ENCODE assay signal across 30 cellular contexts in genomic region chr3:4806535-4807108, GRCh38.
DNase-seq lines count a peak whose midpoint lies in the region; ATAC-seq and TF ChIP-seq lines count a peak whose summit lies in the region.
"Had no signal": no experiment of that assay in that cellular context is flagged by ENCODE, and none has a peak within 500 bp of the region (broad histone marks: within the 10 kb centered on the region; RNA-seq: fewer than 3 reads in every experiment).

No MANE protein-coding gene starts in this region.

- H3K9me3 ChIP-seq in skeletal muscle tissue (ENCODE audit: control insufficient read depth in 3 of 3, low read length in 3 of 3) = no peaks in the 10 kb centered on the region
- H3K9me3 ChIP-seq: A549, Peyer's patch, stomach, transverse colon had no signal

- intact Hi-C loops in activated T-helper 2 cell treated with anti-CD3 and anti-CD28 coated beads, Interferon-gamma antibody, Interleukin-2, Interleukin-4, amounts not matched to agents 10 μg/mL and 5 μg/mL and 100 μg/mL, durations not matched to agents 14 hours and 24 hours and 36 hours (cut with micrococcal nuclease) = no loop called here

- H3K36me3 ChIP-seq in skeletal muscle tissue (ENCODE audit: control insufficient read depth in 3 of 3, insufficient read depth in 3 of 3, low read length in 3 of 3) = peaks cover 0 to 3% (median 0%) of the 10 kb centered on the region in 3 donors
- H3K36me3 ChIP-seq: transverse colon had no signal

- H3K4me3 Mint-ChIP-seq in activated CD8-positive, alpha-beta memory T cell treated with anti-CD3 and anti-CD28 coated beads, Interleukin-2, amount 10 ng/mL, durations not matched to agents 7 days and 5 days = peak overlapping the region; percentile 59
- H3K4me3 Mint-ChIP-seq in T-cell = no peak overlapping the region
- peak overlapping the region; percentile 55 for H3K4me3 Mint-ChIP-seq in activated T-helper 2 cell treated with anti-CD3 and anti-CD28 coated beads, Interferon-gamma antibody, Interleukin-2, Interleukin-4, amounts not matched to agents 10 μg/mL and 5 μg/mL and 100 μg/mL, durations not matched to agents 14 hours and 24 hours and 36 hours (ENCODE audit: low read depth)
- H3K4me3 Mint-ChIP-seq in HFFc6 = no peak overlapping the region
- H3K4me3 Mint-ChIP-seq: activated naive CD4-positive, alpha-beta T cell treated with anti-CD3 and anti-CD28 coated beads for 36 hours; CD4-positive, CD25-positive, alpha-beta regulatory T cell; IgD-negative memory B cell; memory B cell; WTC11 had no signal

- H3K4me3 ChIP-seq in skeletal muscle tissue (ENCODE audit: low read length in 3 of 3) = no peak overlapping the region
- H3K4me3 ChIP-seq: A549, GM23248, Peyer's patch, stomach, transverse colon had no signal

- peaks cover 87% of the 10 kb centered on the region for H3K36me3 Mint-ChIP-seq in activated CD8-positive, alpha-beta memory T cell treated with anti-CD3 and anti-CD28 coated beads, Interleukin-2, amount 10 ng/mL, durations not matched to agents 7 days and 5 days
- peaks cover 70% of the 10 kb centered on the region for H3K36me3 Mint-ChIP-seq in T-cell
- H3K36me3 Mint-ChIP-seq in activated T-helper 2 cell treated with anti-CD3 and anti-CD28 coated beads, Interferon-gamma antibody, Interleukin-2, Interleukin-4, amounts not matched to agents 10 μg/mL and 5 μg/mL and 100 μg/mL, durations not matched to agents 14 hours and 24 hours and 36 hours (ENCODE audit: low read depth) = peaks cover 85% of the 10 kb centered on the region
- no peaks in the 10 kb centered on the region for H3K36me3 Mint-ChIP-seq in HFFc6 (ENCODE audit: low read depth)
- H3K36me3 Mint-ChIP-seq: WTC11 had no signal

- H3K9me3 Mint-ChIP-seq in activated CD8-positive, alpha-beta memory T cell treated with anti-CD3 and anti-CD28 coated beads, Interleukin-2, amount 10 ng/mL, durations not matched to agents 7 days and 5 days (ENCODE audit: low read depth) = no peaks in the 10 kb centered on the region
- H3K9me3 Mint-ChIP-seq in T-cell = peaks cover 0 to 3% (median 0%) of the 10 kb centered on the region in 3 donors
- H3K9me3 Mint-ChIP-seq in activated T-helper 2 cell treated with anti-CD3 and anti-CD28 coated beads, Interferon-gamma antibody, Interleukin-2, Interleukin-4, amounts not matched to agents 10 μg/mL and 5 μg/mL and 100 μg/mL, durations not matched to agents 14 hours and 24 hours and 36 hours = no peaks in the 10 kb centered on the region
- H3K9me3 Mint-ChIP-seq in HFFc6 = no peaks in the 10 kb centered on the region
- H3K9me3 Mint-ChIP-seq: activated naive CD4-positive, alpha-beta T cell treated with anti-CD3 and anti-CD28 coated beads for 36 hours; CD4-positive, CD25-positive, alpha-beta regulatory T cell; IgD-negative memory B cell; memory B cell; WTC11 had no signal

- CTCF ChIA-PET in activated CD8-positive, alpha-beta memory T cell treated with anti-CD3 and anti-CD28 coated beads, Interleukin-2, amount 10 ng/mL, durations not matched to agents 7 days and 5 days (lab: Charles Lee) = interaction anchor here (0.8 to 2.2 kb wide), 8 partner anchors 11 to 221 kb away, joined by 3 to 9 read pairs (median 3); no protein-coding TSS in a partner anchor
- CTCF ChIA-PET in T-cell (lab: Charles Lee) = interaction anchor here in 1 of 2 donors (0.8 kb wide), 1 partner anchor 178 kb away, joined by 3 read pairs; no protein-coding TSS in a partner anchor

- peaks cover 67% of the 10 kb centered on the region for H3K4me1 Mint-ChIP-seq in activated CD8-positive, alpha-beta memory T cell treated with anti-CD3 and anti-CD28 coated beads, Interleukin-2, amount 10 ng/mL, durations not matched to agents 7 days and 5 days
- H3K4me1 Mint-ChIP-seq in T-cell (peaks cover 17 to 31% (median 29%) of the 10 kb centered on the region in 3 donors), HFFc6 (ENCODE audit: low read depth) (peaks cover 9% of the 10 kb centered on the region; the same call in 1 of the 2 replicates)
- H3K4me1 Mint-ChIP-seq in activated T-helper 2 cell treated with anti-CD3 and anti-CD28 coated beads, Interferon-gamma antibody, Interleukin-2, Interleukin-4, amounts not matched to agents 10 μg/mL and 5 μg/mL and 100 μg/mL, durations not matched to agents 14 hours and 24 hours and 36 hours (ENCODE audit: low read depth) = peaks cover 73% of the 10 kb centered on the region
- H3K4me1 Mint-ChIP-seq: IgD-negative memory B cell, memory B cell, WTC11 had no signal

- H3K27ac Mint-ChIP-seq in activated CD8-positive, alpha-beta memory T cell treated with anti-CD3 and anti-CD28 coated beads, Interleukin-2, amount 10 ng/mL, durations not matched to agents 7 days and 5 days = peak overlapping the region; percentile 84
- peak overlapping the region; percentile 25 to 51 for H3K27ac Mint-ChIP-seq in T-cell
- H3K27ac Mint-ChIP-seq in activated T-helper 2 cell treated with anti-CD3 and anti-CD28 coated beads, Interferon-gamma antibody, Interleukin-2, Interleukin-4, amounts not matched to agents 10 μg/mL and 5 μg/mL and 100 μg/mL, durations not matched to agents 14 hours and 24 hours and 36 hours = peak overlapping the region; percentile 78
- no peak overlapping the region for H3K27ac Mint-ChIP-seq in HFFc6
- H3K27ac Mint-ChIP-seq: WTC11 had no signal

- no peak overlapping the region for H3K9ac ChIP-seq in skeletal muscle tissue (ENCODE audit: low read depth in 1 of 3, low read length in 3 of 3)
- H3K9ac ChIP-seq: GM23248, parathyroid adenoma had no signal

- ATAC-seq in activated CD8-positive, alpha-beta memory T cell treated with anti-CD3 and anti-CD28 coated beads, Interleukin-2, amount 10 ng/mL, durations not matched to agents 7 days and 5 days = no peak
- ATAC-seq in T-cell (replicated peaks in 1 of 4) (no peak), HG03159 (IDR thresholded peaks at IDR 0.05; ENCODE audit: unreplicated experiment) (no peak)
- ATAC-seq: A549, WTC11 had no signal

- POLR2A ChIA-PET in T-cell (lab: Charles Lee) = interaction anchor here in 1 of 2 donors (0.5 to 0.7 kb wide), 2 partner anchors 35 to 65 kb away, joined by 3 read pairs; no protein-coding TSS in a partner anchor

- no peak for DNase-seq in activated CD8-positive, alpha-beta memory T cell treated with anti-CD3 and anti-CD28 coated beads, Interleukin-2, amount 10 ng/mL, durations not matched to agents 7 days and 5 days
- no peak for DNase-seq in activated CD8-positive, alpha-beta memory T cell treated with anti-CD3 and anti-CD28 coated beads, Interleukin-2, amount 50 U/mL, for 48 hours
- DNase-seq in T-cell (no peak), EL (no peak), HFFc6 (no peak)
- no peak for DNase-seq in activated T-helper 2 cell treated with anti-CD3 and anti-CD28 coated beads, Interferon-gamma antibody, Interleukin-2, Interleukin-4, amounts not matched to agents 10 μg/mL and 5 μg/mL and 100 μg/mL, durations not matched to agents 14 hours and 24 hours and 36 hours (ENCODE audit: low spot score)
- DNase-seq: activated CD8-positive, alpha-beta memory T cell treated with anti-CD3 and anti-CD28 coated beads for 24 hours; AML-193; anterior cingulate cortex; CD4-positive, CD25-positive, alpha-beta regulatory T cell; DND-41; GM23248; NCI-H1048; NCI-H1694; NCI-H446; NCI-H748 treated with DMSO at 0.1 percent for 48 hours; Peyer's patch; SHP77 treated with DMSO at 0.1 percent for 48 hours; small intestine; stomach; T1000; transverse colon had no signal

- H3K27me3 ChIP-seq in skeletal muscle tissue (ENCODE audit: control insufficient read depth in 3 of 3, insufficient read depth in 3 of 3, low read length in 3 of 3) = no peaks in the 10 kb centered on the region
- H3K27me3 ChIP-seq: Peyer's patch, stomach, transverse colon had no signal

- no peak for TF ChIP-seq CTCF in HFFc6 (IDR thresholded peaks at IDR 0.05)

- H3K27me3 Mint-ChIP-seq in activated CD8-positive, alpha-beta memory T cell treated with anti-CD3 and anti-CD28 coated beads, Interleukin-2, amount 10 ng/mL, durations not matched to agents 7 days and 5 days = no peaks in the 10 kb centered on the region
- H3K27me3 Mint-ChIP-seq in T-cell = no peaks in the 10 kb centered on the region
- H3K27me3 Mint-ChIP-seq in activated T-helper 2 cell treated with anti-CD3 and anti-CD28 coated beads, Interferon-gamma antibody, Interleukin-2, Interleukin-4, amounts not matched to agents 10 μg/mL and 5 μg/mL and 100 μg/mL, durations not matched to agents 14 hours and 24 hours and 36 hours (ENCODE audit: low read depth) = no peaks in the 10 kb centered on the region
- peaks cover 2% of the 10 kb centered on the region for H3K27me3 Mint-ChIP-seq in HFFc6 (ENCODE audit: insufficient read depth)
- H3K27me3 Mint-ChIP-seq: CD4-positive, CD25-positive, alpha-beta regulatory T cell; IgD-negative memory B cell; memory B cell had no signal

- peak overlapping the region; percentile 88 for H3K27ac ChIP-seq in skeletal muscle tissue (ENCODE audit: low read depth, low read length)
- H3K27ac ChIP-seq: A549, GM23248, parathyroid adenoma, Peyer's patch, stomach, transverse colon had no signal

- peaks cover 22 to 37% (median 25%) of the 10 kb centered on the region in 3 donors for H3K4me1 ChIP-seq in skeletal muscle tissue (ENCODE audit: control insufficient read depth in 3 of 3, insufficient read depth in 3 of 3, low read length in 3 of 3)
- H3K4me1 ChIP-seq: A549, Peyer's patch, transverse colon had no signal

Comparison
In these comparisons a context has a peak if more than half of its experiments do, and no peak if none do; other contexts are left out.
1. H3K4me3 Mint-ChIP-seq: peak in activated CD8-positive, alpha-beta memory T cell treated with anti-CD3 and anti-CD28 coated beads, Interleukin-2, amount 10 ng/mL, durations not matched to agents 7 days and 5 days (single experiment) and activated T-helper 2 cell treated with anti-CD3 and anti-CD28 coated beads, Interferon-gamma antibody, Interleukin-2, Interleukin-4, amounts not matched to agents 10 μg/mL and 5 μg/mL and 100 μg/mL, durations not matched to agents 14 hours and 24 hours and 36 hours (single experiment); none in T-cell (0 of 3) and HFFc6 (single experiment).